Comparison of ENCODE assay signal across 2 cellular contexts in genomic region chr7:95460653-95461052, GRCh38.
TF ChIP-seq lines count a peak whose summit lies in the region.

No MANE protein-coding gene starts in this region.

TF ChIP-seq in A549, 52 proteins besides CTCF, POLR2A, EP300 and RAD21:
- TF ChIP-seq ZFP36 (IDR thresholded peaks at IDR 0.05; ENCODE audit: borderline replicate concordance, partially characterized antibody): peak; percentile 82

TF ChIP-seq in HEK293, 187 proteins besides CTCF, POLR2A, EP300 and RAD21:
- TF ChIP-seq ZNF585B (tag by site-specific recombination; IDR thresholded peaks at IDR 0.05): peak; percentile 94
